In genomic region chr3:23368731-23369130, GRCh38 we compare ENCODE assay signal across 2 cellular contexts.
TF ChIP-seq lines count a peak whose summit lies in the region.

No MANE protein-coding gene starts in this region.

TF ChIP-seq in SK-N-SH treated with all-trans-retinoic acid at 6 μM for 48 hours, 23 proteins besides CTCF, POLR2A, EP300 and RAD21 (continued from another document):
- TF ChIP-seq TSHZ2 (CRISPR knock-in tag; IDR thresholded peaks at IDR 0.05) (no peak), TOX (CRISPR knock-in tag; IDR thresholded peaks at IDR 0.05; ENCODE audit: borderline replicate concordance) (no peak), ZNF8 (CRISPR knock-in tag; IDR thresholded peaks at IDR 0.05) (no peak), ZC3H10 (CRISPR knock-in tag; IDR thresholded peaks at IDR 0.05) (no peak), SNAI2 (CRISPR knock-in tag; IDR thresholded peaks at IDR 0.05) (no peak), ESRRG (CRISPR knock-in tag; IDR thresholded peaks at IDR 0.05) (no peak)

TF ChIP-seq in SK-N-SH, 30 proteins besides CTCF, POLR2A, EP300 and RAD21 (continued from another document):
- TF ChIP-seq, protein P1, sequence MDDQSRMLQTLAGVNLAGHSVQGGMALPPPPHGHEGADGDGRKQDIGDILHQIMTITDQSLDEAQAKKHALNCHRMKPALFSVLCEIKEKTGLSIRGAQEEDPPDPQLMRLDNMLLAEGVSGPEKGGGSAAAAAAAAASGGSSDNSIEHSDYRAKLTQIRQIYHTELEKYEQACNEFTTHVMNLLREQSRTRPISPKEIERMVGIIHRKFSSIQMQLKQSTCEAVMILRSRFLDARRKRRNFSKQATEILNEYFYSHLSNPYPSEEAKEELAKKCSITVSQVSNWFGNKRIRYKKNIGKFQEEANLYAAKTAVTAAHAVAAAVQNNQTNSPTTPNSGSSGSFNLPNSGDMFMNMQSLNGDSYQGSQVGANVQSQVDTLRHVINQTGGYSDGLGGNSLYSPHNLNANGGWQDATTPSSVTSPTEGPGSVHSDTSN (IDR thresholded peaks at IDR 0.05), result no peak
- no peak for TF ChIP-seq USF1 (IDR thresholded peaks at IDR 0.05; ENCODE audit: borderline replicate concordance, low read depth)
